Comparison of ENCODE assay signal across 1 cellular context in the genomic region with DNA sequence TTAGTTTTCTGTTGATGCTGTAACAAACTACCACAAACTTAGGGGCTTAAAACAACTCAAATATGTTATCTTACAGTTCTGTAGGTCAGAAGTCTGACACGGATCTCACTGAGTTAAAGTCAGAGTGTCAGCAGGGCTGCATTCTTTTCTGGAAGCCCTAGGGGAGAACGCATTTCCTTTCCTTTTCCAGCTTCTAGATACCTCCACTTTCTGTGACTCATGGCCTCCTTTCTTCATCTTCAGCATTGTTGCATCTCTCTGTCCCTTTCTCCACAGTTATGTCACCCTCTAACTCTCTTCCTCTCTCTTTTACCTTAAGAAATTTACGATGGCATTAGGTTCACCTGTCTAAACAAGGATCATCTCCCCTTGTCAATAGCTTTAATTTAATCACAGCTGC.
TF ChIP-seq lines count a peak whose summit lies in the region.

No MANE protein-coding gene starts in this region.

TF ChIP-seq in endothelial cell of umbilical vein, 7 proteins besides CTCF, POLR2A, EP300 and RAD21:
- no peak for TF ChIP-seq GATA2 (IDR thresholded peaks at IDR 0.05; ENCODE audit: insufficient read depth, insufficient read length, low read depth, low read length)
- TF ChIP-seq EZH2 (IDR thresholded peaks at IDR 0.05; ENCODE audit: borderline replicate concordance, low read depth, low read length, severe bottlenecking), result no peak
- no peak for TF ChIP-seq MYC (IDR thresholded peaks at IDR 0.05; ENCODE audit: low read depth, low read length)
- no peak for TF ChIP-seq FOS (IDR thresholded peaks at IDR 0.05; ENCODE audit: borderline replicate concordance, insufficient read depth, low read length)
- TF ChIP-seq JUN (IDR thresholded peaks at IDR 0.05; ENCODE audit: borderline replicate concordance, insufficient read depth, insufficient read length, low read depth), result no peak
- TF ChIP-seq, protein P1, sequence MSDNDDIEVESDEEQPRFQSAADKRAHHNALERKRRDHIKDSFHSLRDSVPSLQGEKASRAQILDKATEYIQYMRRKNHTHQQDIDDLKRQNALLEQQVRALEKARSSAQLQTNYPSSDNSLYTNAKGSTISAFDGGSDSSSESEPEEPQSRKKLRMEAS (IDR thresholded peaks at IDR 0.05; ENCODE audit: insufficient read depth, insufficient read length), result no peak
- no peak for TF ChIP-seq POLR2AphosphoS5 (IDR thresholded peaks at IDR 0.05; ENCODE audit: insufficient read depth, low read depth, low read length)
